In the genomic region with DNA sequence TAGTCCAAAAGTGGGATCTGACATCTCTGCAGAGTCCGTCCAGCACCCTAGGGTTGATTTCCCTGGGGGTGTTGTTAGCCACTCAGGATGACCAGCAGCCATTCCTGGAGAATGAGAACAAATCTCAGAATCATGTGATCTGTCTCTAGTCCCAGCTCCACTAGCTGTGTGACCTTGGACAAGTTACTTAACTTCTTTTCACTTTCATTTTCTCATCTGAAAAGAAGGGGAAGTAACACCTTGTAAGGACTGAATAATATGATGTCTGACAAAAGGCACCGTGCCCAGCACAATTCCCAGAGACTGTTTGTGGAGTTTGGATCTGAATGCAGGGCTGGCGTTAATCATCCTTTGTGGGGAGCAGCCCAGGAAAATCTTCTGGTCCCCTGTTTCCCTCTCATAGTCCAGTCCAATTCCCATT, we compare ENCODE assay signal across 10 cellular contexts. TPM values are rescaled to one million over a fixed set of nuclear protein-coding genes. Genes with fewer than 3 reads are reported as not detected.
DNase-seq lines count a peak whose midpoint lies in the region; ATAC-seq and TF ChIP-seq lines count a peak whose summit lies in the region.
"Had no signal": no experiment of that assay in that cellular context is flagged by ENCODE, and none has a peak within 500 bp of the region (broad histone marks: within the 10 kb centered on the region; RNA-seq: fewer than 3 reads in every experiment).

No MANE protein-coding gene starts in this region.

- ATAC-seq in GM18867 (IDR thresholded peaks at IDR 0.05; ENCODE audit: unreplicated experiment) (peak; percentile 87), naive B cell (ENCODE audit: low read depth in 2 of 2) (peak; percentile 97)
- ATAC-seq: Panc1 had no signal

- H3K27me3 Mint-ChIP-seq in naive B cell (no peaks in the 10 kb centered on the region), progenitor cell of endocrine pancreas (no peaks in the 10 kb centered on the region)

- peak overlapping the region; percentile 44 to 96 (median 92) for H3K27ac Mint-ChIP-seq in naive B cell
- no peak overlapping the region for H3K27ac Mint-ChIP-seq in progenitor cell of endocrine pancreas

- H3K9me3 Mint-ChIP-seq in naive B cell (peaks cover 0 to 2% (median 0%) of the 10 kb centered on the region in 7 donors), progenitor cell of endocrine pancreas (ENCODE audit: low read depth) (no peaks in the 10 kb centered on the region)

- H3K4me1 Mint-ChIP-seq in naive B cell (peaks cover 28 to 39% (median 32%) of the 10 kb centered on the region in 3 donors), progenitor cell of endocrine pancreas (ENCODE audit: low read depth) (peaks cover 7% of the 10 kb centered on the region)

- no peak for TF ChIP-seq CTCF in progenitor cell of endocrine pancreas (IDR thresholded peaks at IDR 0.05; ENCODE audit: unreplicated experiment)

- peak overlapping the region in 7 of 8 donors; percentile 65 to 87 (median 75) for H3K4me3 Mint-ChIP-seq in naive B cell
- no peak overlapping the region for H3K4me3 Mint-ChIP-seq in progenitor cell of endocrine pancreas (ENCODE audit: low read depth)

- H3K36me3 Mint-ChIP-seq in naive B cell (no peaks in the 10 kb centered on the region), progenitor cell of endocrine pancreas (ENCODE audit: insufficient read depth) (no peaks in the 10 kb centered on the region)

- peak; percentile 45 for DNase-seq in H4 (ENCODE audit: low spot score)
- DNase-seq in M059J (ENCODE audit: low read depth) = peak; percentile 20
- peak; percentile 45 for DNase-seq in naive B cell
- no peak for DNase-seq in progenitor cell of endocrine pancreas (ENCODE audit: low spot score, unreplicated experiment)
- no peak for DNase-seq in NCI-H2081 treated with DMSO at 0.1 percent for 48 hours (lab: John Stamatoyannopoulos, UW)
- DNase-seq in OCI-M2 (lab: John Stamatoyannopoulos, UW; ENCODE audit: unreplicated experiment) = no peak
- DNase-seq in cerebellar nuclear complex (lab: John Stamatoyannopoulos, UW) = no peak
- DNase-seq: activated naive CD4-positive, alpha-beta T cell had no signal

RNA-seq across cellular contexts. Expression of a gene that starts 44.2 kb away (rescaled TPM):
- 4.8 and 5.9 TPM in 2 replicates for total RNA-seq in H4 (2014; rRNA removed; shearing (Covaris generic))
- total RNA-seq in M059J (2014; rRNA removed; shearing (Covaris generic)) = 0.42 and 3.8 TPM in 2 replicates
- polyA plus RNA-seq in naive B cell (ENCODE audit: low read depth in 6 of 6) = 1 to 10 TPM; 3.1 to 8.3 (median 4.7) TPM
- 20.0 and 20.1 TPM in 2 replicates for total RNA-seq in progenitor cell of endocrine pancreas

Comparison
In these comparisons a context has a peak if more than half of its experiments do, and no peak if none do; other contexts are left out.
1. DNase-seq: peak in H4 (single experiment), M059J (single experiment) and naive B cell (single experiment); none in progenitor cell of endocrine pancreas (single experiment), NCI-H2081 treated with DMSO at 0.1 percent for 48 hours (single experiment), OCI-M2 (single experiment) and cerebellar nuclear complex (0 of 2).